1 cellular context compared by ENCODE assay signal in genomic region chr19:13588953-13589833, GRCh38.
TF ChIP-seq lines count a peak whose summit lies in the region.

No MANE protein-coding gene starts in this region.

TF ChIP-seq in HepG2, 621 proteins besides CTCF, POLR2A, EP300 and RAD21 (continued from another document):
- TF ChIP-seq, protein P1, sequence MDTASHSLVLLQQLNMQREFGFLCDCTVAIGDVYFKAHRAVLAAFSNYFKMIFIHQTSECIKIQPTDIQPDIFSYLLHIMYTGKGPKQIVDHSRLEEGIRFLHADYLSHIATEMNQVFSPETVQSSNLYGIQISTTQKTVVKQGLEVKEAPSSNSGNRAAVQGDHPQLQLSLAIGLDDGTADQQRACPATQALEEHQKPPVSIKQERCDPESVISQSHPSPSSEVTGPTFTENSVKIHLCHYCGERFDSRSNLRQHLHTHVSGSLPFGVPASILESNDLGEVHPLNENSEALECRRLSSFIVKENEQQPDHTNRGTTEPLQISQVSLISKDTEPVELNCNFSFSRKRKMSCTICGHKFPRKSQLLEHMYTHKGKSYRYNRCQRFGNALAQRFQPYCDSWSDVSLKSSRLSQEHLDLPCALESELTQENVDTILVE (CRISPR knock-in tag; IDR thresholded peaks at IDR 0.05) = no peak
- TF ChIP-seq IRF2 (CRISPR knock-in tag; IDR thresholded peaks at IDR 0.05) (0 out of 2 replicates have a peak, but pooled peaks have one; percentile 24), GLMP (CRISPR knock-in tag; IDR thresholded peaks at IDR 0.05; ENCODE audit: borderline replicate concordance) (no peak), ZKSCAN5 (CRISPR knock-in tag; IDR thresholded peaks at IDR 0.05) (no peak), HNF1B (CRISPR knock-in tag; IDR thresholded peaks at IDR 0.05) (no peak), ZSCAN25 (CRISPR knock-in tag; IDR thresholded peaks at IDR 0.05) (no peak), MED1 (CRISPR knock-in tag; IDR thresholded peaks at IDR 0.05) (0 out of 2 replicates have a peak, but pooled peaks have one; percentile 20), KDM5B (CRISPR knock-in tag; IDR thresholded peaks at IDR 0.05; ENCODE audit: borderline replicate concordance) (0 out of 2 replicates have a peak, but pooled peaks have one; percentile 28), UBTF (CRISPR knock-in tag; IDR thresholded peaks at IDR 0.05) (no peak), SPEN (CRISPR knock-in tag; IDR thresholded peaks at IDR 0.05; ENCODE audit: low read depth) (no peak), TBP (CRISPR knock-in tag; IDR thresholded peaks at IDR 0.05) (no peak), RBAK (CRISPR knock-in tag; IDR thresholded peaks at IDR 0.05) (no peak), ZNF563 (CRISPR knock-in tag; IDR thresholded peaks at IDR 0.05) (peak; percentile 81), PREB (CRISPR knock-in tag; IDR thresholded peaks at IDR 0.05) (no peak), ZMYM3 (CRISPR knock-in tag; IDR thresholded peaks at IDR 0.05) (peak; percentile 33; the same call in 1 of the 2 replicates), ZNF724P (CRISPR knock-in tag; IDR thresholded peaks at IDR 0.05; ENCODE audit: borderline replicate concordance) (no peak), KDM2A (CRISPR knock-in tag; IDR thresholded peaks at IDR 0.05; ENCODE audit: borderline replicate concordance, low read depth) (peak; percentile 63; the same call in 1 of the 2 replicates), THAP11 (CRISPR knock-in tag; IDR thresholded peaks at IDR 0.05) (0 out of 2 replicates have a peak, but pooled peaks have one; percentile 30), MYC (CRISPR knock-in tag; IDR thresholded peaks at IDR 0.05; ENCODE audit: borderline replicate concordance) (peak; percentile 37; the same call in 1 of the 2 replicates), ZNF687 (CRISPR knock-in tag; IDR thresholded peaks at IDR 0.05) (peak; percentile 37; the same call in 1 of the 2 replicates), HNRNPLL (IDR thresholded peaks at IDR 0.05; ENCODE audit: low read depth, low read length, poor library complexity, severe bottlenecking) (peak; percentile 45), MEIS2 (CRISPR knock-in tag; IDR thresholded peaks at IDR 0.05) (0 out of 2 replicates have a peak, but pooled peaks have one; percentile 42), ZNF883 (CRISPR knock-in tag; IDR thresholded peaks at IDR 0.05; ENCODE audit: not compliant biosample characterization) (peak; percentile 26), CBFB (CRISPR knock-in tag; IDR thresholded peaks at IDR 0.05) (0 out of 2 replicates have a peak, but pooled peaks have one; percentile 25), TEAD3 (CRISPR knock-in tag; optimal IDR thresholded peaks at IDR 0.05; ENCODE audit: borderline replicate concordance) (peak; percentile 15), ZNF484 (CRISPR knock-in tag; IDR thresholded peaks at IDR 0.05; ENCODE audit: borderline replicate concordance, low read depth) (no peak), PRPF4 (IDR thresholded peaks at IDR 0.05; ENCODE audit: low read depth, low read length, poor library complexity, severe bottlenecking) (no peak), ZNF326 (CRISPR knock-in tag; IDR thresholded peaks at IDR 0.05; ENCODE audit: borderline replicate concordance) (no peak), ZNF737 (CRISPR knock-in tag; IDR thresholded peaks at IDR 0.05; ENCODE audit: borderline replicate concordance) (no peak), SALL2 (CRISPR knock-in tag; IDR thresholded peaks at IDR 0.05) (no peak), SALL1 (CRISPR knock-in tag; IDR thresholded peaks at IDR 0.05) (peak; percentile 21; the same call in 1 of the 2 replicates), YY1 (IDR thresholded peaks at IDR 0.05; ENCODE audit: insufficient read depth, insufficient replicate concordance, low read depth, low read length) (peak; percentile 14), ETV5 (CRISPR knock-in tag; IDR thresholded peaks at IDR 0.05; ENCODE audit: borderline replicate concordance) (0 out of 2 replicates have a peak, but pooled peaks have one; percentile 16)
- TF ChIP-seq, protein P2, sequence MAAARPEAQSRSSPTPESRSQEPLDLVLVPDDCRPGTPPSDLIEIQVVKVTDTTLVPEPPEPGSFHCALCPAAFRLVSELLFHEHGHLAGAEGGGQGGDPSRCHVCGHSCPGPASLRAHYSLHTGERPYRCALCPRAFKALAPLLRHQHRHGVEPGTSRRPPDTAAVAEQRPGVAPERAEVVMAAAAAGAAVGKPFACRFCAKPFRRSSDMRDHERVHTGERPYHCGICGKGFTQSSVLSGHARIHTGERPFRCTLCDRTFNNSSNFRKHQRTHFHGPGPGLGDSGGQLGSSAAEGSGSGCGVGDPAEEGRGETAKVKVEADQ (CRISPR knock-in tag; IDR thresholded peaks at IDR 0.05; ENCODE audit: borderline replicate concordance) = no peak
- TF ChIP-seq, protein P3, sequence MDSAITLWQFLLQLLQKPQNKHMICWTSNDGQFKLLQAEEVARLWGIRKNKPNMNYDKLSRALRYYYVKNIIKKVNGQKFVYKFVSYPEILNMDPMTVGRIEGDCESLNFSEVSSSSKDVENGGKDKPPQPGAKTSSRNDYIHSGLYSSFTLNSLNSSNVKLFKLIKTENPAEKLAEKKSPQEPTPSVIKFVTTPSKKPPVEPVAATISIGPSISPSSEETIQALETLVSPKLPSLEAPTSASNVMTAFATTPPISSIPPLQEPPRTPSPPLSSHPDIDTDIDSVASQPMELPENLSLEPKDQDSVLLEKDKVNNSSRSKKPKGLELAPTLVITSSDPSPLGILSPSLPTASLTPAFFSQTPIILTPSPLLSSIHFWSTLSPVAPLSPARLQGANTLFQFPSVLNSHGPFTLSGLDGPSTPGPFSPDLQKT (CRISPR knock-in tag; IDR thresholded peaks at IDR 0.05; ENCODE audit: borderline replicate concordance) = no peak
- TF ChIP-seq, protein P4, sequence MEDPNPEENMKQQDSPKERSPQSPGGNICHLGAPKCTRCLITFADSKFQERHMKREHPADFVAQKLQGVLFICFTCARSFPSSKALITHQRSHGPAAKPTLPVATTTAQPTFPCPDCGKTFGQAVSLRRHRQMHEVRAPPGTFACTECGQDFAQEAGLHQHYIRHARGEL (CRISPR knock-in tag; IDR thresholded peaks at IDR 0.05) = 0 out of 2 replicates have a peak, but pooled peaks have one; percentile 24
- TF ChIP-seq, protein P5, sequence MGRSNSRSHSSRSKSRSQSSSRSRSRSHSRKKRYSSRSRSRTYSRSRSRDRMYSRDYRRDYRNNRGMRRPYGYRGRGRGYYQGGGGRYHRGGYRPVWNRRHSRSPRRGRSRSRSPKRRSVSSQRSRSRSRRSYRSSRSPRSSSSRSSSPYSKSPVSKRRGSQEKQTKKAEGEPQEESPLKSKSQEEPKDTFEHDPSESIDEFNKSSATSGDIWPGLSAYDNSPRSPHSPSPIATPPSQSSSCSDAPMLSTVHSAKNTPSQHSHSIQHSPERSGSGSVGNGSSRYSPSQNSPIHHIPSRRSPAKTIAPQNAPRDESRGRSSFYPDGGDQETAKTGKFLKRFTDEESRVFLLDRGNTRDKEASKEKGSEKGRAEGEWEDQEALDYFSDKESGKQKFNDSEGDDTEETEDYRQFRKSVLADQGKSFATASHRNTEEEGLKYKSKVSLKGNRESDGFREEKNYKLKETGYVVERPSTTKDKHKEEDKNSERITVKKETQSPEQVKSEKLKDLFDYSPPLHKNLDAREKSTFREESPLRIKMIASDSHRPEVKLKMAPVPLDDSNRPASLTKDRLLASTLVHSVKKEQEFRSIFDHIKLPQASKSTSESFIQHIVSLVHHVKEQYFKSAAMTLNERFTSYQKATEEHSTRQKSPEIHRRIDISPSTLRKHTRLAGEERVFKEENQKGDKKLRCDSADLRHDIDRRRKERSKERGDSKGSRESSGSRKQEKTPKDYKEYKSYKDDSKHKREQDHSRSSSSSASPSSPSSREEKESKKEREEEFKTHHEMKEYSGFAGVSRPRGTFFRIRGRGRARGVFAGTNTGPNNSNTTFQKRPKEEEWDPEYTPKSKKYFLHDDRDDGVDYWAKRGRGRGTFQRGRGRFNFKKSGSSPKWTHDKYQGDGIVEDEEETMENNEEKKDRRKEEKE (IDR thresholded peaks at IDR 0.05) = no peak
